Comparison of ENCODE assay signal across 22 cellular contexts in genomic region chr2:133712369-133712768, GRCh38.
"Had no signal": no experiment of that assay in that cellular context is flagged by ENCODE, and none has a peak within 500 bp of the region (broad histone marks: within the 10 kb centered on the region; RNA-seq: fewer than 3 reads in every experiment).

No MANE protein-coding gene starts in this region.

- H3K27ac ChIP-seq: RWPE1, SJCRH30 had no signal

- FAIRE-seq: HepG2 had no signal

- H3K4me1 ChIP-seq: SJCRH30 had no signal

- H3K36me3 ChIP-seq: MG63, SJCRH30 had no signal

- ATAC-seq: HepG2, Panc1, SK-N-SH treated with all-trans-retinoic acid at 6 μM for 48 hours had no signal

- H3K4me3 ChIP-seq: MG63, SJCRH30 had no signal

- H3K27me3 ChIP-seq: SJCRH30 had no signal

- H3K9me3 ChIP-seq: MG63, SJCRH30 had no signal

- DNase-seq: IMR-90, Karpas-422, KG1, MG63, NCI-H1092, NCI-H1105 treated with DMSO at 0.1 percent for 48 hours, NCI-H1417 treated with DMSO at 0.1 percent for 48 hours, NCI-H146, NCI-H1694 treated with DMSO at 0.1 percent for 48 hours, NCI-H1930, NCI-H2081, NCI-H2107, NCI-H2227 treated with DMSO at 0.1 percent for 48 hours, NCI-H524, NCI-H69, NCI-H774, SHP77, SJCRH30 had no signal
